15 cellular contexts compared by ENCODE assay signal in the genomic region with DNA sequence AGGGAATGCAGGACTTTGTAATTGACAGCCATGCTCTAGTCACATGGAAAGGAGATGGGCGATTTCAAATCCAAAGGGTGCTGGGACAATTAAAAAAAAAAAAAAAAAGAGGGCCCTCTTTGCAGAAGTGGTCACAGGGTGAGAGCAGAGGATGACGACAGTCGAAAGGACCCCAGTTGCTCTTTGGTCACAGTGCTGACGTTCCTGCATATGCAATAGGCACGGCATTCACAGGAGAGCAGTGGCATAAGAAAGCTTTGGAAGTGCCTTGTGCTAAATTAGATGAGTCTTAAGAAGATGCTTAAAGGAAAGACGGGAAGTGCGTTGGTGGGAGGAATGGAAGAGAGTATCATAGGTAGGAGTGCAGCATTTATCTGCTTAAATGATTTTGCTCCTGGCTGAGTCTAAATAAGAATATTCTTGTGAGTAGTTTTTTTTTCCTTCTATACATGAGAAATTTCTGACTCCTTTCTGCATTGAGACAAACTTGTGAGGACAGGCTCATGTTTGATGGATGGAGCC.
DNase-seq lines count a peak whose midpoint lies in the region; ATAC-seq and TF ChIP-seq lines count a peak whose summit lies in the region.
"Had no signal": no experiment of that assay in that cellular context is flagged by ENCODE, and none has a peak within 500 bp of the region (broad histone marks: within the 10 kb centered on the region; RNA-seq: fewer than 3 reads in every experiment).

No MANE protein-coding gene starts in this region.

- H3K4me3 Mint-ChIP-seq in GM23338 = no peak overlapping the region
- H3K4me3 Mint-ChIP-seq in WTC11 = no peak overlapping the region
- no peak overlapping the region for H3K4me3 Mint-ChIP-seq in activated T-cell treated with anti-CD3 and anti-CD28 coated beads, Interleukin-2, amount 50 U/mL, for 4 hours
- H3K4me3 Mint-ChIP-seq: B cell; CD8-positive, alpha-beta T cell; IgD-negative memory B cell had no signal

- DNase-seq in GM23338 (ENCODE audit: low spot score) (peak; percentile 38), WTC11 (ENCODE audit: low spot score) (no peak), kidney tubule cell (ENCODE audit: low spot score) (peak; percentile 8), neuronal stem cell (ENCODE audit: low spot score) (no peak)
- no peak for DNase-seq in activated CD4-positive, alpha-beta T cell treated with anti-CD3 and anti-CD28 coated beads for 1 hour
- DNase-seq in activated T-cell treated with anti-CD3 and anti-CD28 coated beads, Interleukin-2, amount 50 U/mL, for 4 hours = no peak
- DNase-seq: Calu3; CD8-positive, alpha-beta T cell; DMS79 treated with DMSO at 0.1 percent for 48 hours; H7 had no signal

- H3K4me1 ChIP-seq in GM23338 (ENCODE audit: insufficient read depth) (no peaks in the 10 kb centered on the region; the same call in 1 of the 2 replicates), neuronal stem cell (ENCODE audit: control insufficient read depth in 2 of 2, insufficient read depth in 1 of 2, low read depth in 1 of 2, low read length in 2 of 2) (peaks cover 0 to 11% of the 10 kb centered on the region in 2 donors)

- ATAC-seq in GM23338 (peak; percentile 61), WTC11 (peak; percentile 64), GM19035 (IDR thresholded peaks at IDR 0.05; ENCODE audit: unreplicated experiment) (no peak)
- no peak for ATAC-seq in activated T-cell treated with anti-CD3 and anti-CD28 coated beads, Interleukin-2, amount 50 U/mL, for 4 hours
- ATAC-seq: CD8-positive, alpha-beta T cell; GM12878 had no signal

- no peak overlapping the region for H3K14ac ChIP-seq in neuronal stem cell (ENCODE audit: low read length)

- no peak overlapping the region for H4K8ac ChIP-seq in neuronal stem cell (ENCODE audit: low read depth, low read length)

- H3K27me3 Mint-ChIP-seq in GM23338 (ENCODE audit: insufficient read depth, low read depth, poor library complexity) (no peaks in the 10 kb centered on the region), WTC11 (ENCODE audit: low read depth) (no peaks in the 10 kb centered on the region)
- H3K27me3 Mint-ChIP-seq in activated T-cell treated with anti-CD3 and anti-CD28 coated beads, Interleukin-2, amount 50 U/mL, for 4 hours (ENCODE audit: low read depth) = peaks cover 17% of the 10 kb centered on the region

- TF ChIP-seq CTCF in GM23338 (conservative IDR thresholded peaks at IDR 0.05; ENCODE audit: low read depth in 2 of 2) = no peak
- no peak for TF ChIP-seq CTCF in WTC11 (IDR thresholded peaks at IDR 0.05)

- 100% methylated on average over 2 of the region's 7 CpGs; no CpG with 5 or more reads in 1 of the 2 donors for WGBS in neuronal stem cell (ENCODE audit: extremely low coverage in 2 of 2, insufficient read length in 2 of 2, insufficient replicate concordance in 1 of 2), 2 donors

- H3K4ac ChIP-seq in neuronal stem cell (ENCODE audit: low read length) = no peak overlapping the region

- H4K91ac ChIP-seq in neuronal stem cell (ENCODE audit: low read depth, low read length, poor library complexity) = no peak overlapping the region

- H3K9me3 ChIP-seq in neuronal stem cell (replicated peaks in 1 of 2; ENCODE audit: control insufficient read depth in 2 of 2, insufficient read depth in 1 of 2, low read depth in 1 of 2, low read length in 2 of 2) = no peaks in the 10 kb centered on the region

- H3K9ac ChIP-seq in neuronal stem cell (ENCODE audit: low read depth, low read length, poor library complexity) = no peak overlapping the region
- H3K9ac ChIP-seq: BLaER1 treated with 17β-estradiol and CSF1 and Interleukin-3, amounts not matched to agents 10 nM and 100 nM had no signal

- CTCF ChIA-PET in WTC11 (lab: Charles Lee) = interaction anchor here (1.9 kb wide), 1 partner anchor 148 kb away, joined by 4 read pairs; no protein-coding TSS in a partner anchor

- H3K4me3 ChIP-seq in GM23338 = no peak overlapping the region
- H3K4me3 ChIP-seq in neuronal stem cell (ENCODE audit: low read length in 2 of 2) = no peak overlapping the region
- H3K4me3 ChIP-seq: BLaER1 treated with 17β-estradiol and CSF1 and Interleukin-3, amounts not matched to agents 10 nM and 100 nM; GM12878 had no signal

- H3K36me3 ChIP-seq in GM23338 (ENCODE audit: insufficient read depth) = no peaks in the 10 kb centered on the region
- no peaks in the 10 kb centered on the region for H3K36me3 ChIP-seq in neuronal stem cell (replicated peaks in 1 of 2; ENCODE audit: control insufficient read depth in 2 of 2, insufficient read depth in 2 of 2, low read length in 2 of 2)
- H3K36me3 ChIP-seq: BLaER1 treated with 17β-estradiol and CSF1 and Interleukin-3, amounts not matched to agents 10 nM and 100 nM had no signal

- H2BK120ac ChIP-seq in neuronal stem cell (ENCODE audit: low read depth, low read length) = no peak overlapping the region

- no peaks in the 10 kb centered on the region for H3F3A ChIP-seq in GM23338 (replicated peaks; ENCODE audit: low read depth)

- no peak overlapping the region for H2BK5ac ChIP-seq in neuronal stem cell (ENCODE audit: low read length)

- H3K4me2 ChIP-seq in GM23338 (no peak overlapping the region), neuronal stem cell (ENCODE audit: insufficient read depth, low read length, poor library complexity, severe bottlenecking) (no peak overlapping the region)
- H3K4me2 ChIP-seq: BLaER1 treated with 17β-estradiol and CSF1 and Interleukin-3, amounts not matched to agents 10 nM and 100 nM had no signal

- H3K9me3 Mint-ChIP-seq in GM23338 = no peaks in the 10 kb centered on the region
- no peaks in the 10 kb centered on the region for H3K9me3 Mint-ChIP-seq in WTC11
- H3K9me3 Mint-ChIP-seq in activated T-cell treated with anti-CD3 and anti-CD28 coated beads, Interleukin-2, amount 50 U/mL, for 4 hours = no peaks in the 10 kb centered on the region
- H3K9me3 Mint-ChIP-seq: CD8-positive, alpha-beta T cell had no signal

- H3K4me1 Mint-ChIP-seq in GM23338 (peaks cover 8% of the 10 kb centered on the region), WTC11 (peaks cover 9% of the 10 kb centered on the region; the same call in 1 of the 2 replicates)
- no peaks in the 10 kb centered on the region for H3K4me1 Mint-ChIP-seq in activated T-cell treated with anti-CD3 and anti-CD28 coated beads, Interleukin-2, amount 50 U/mL, for 4 hours (ENCODE audit: low read depth)
- H3K4me1 Mint-ChIP-seq: B cell had no signal

- H2BK15ac ChIP-seq in neuronal stem cell (ENCODE audit: low read length) = no peak overlapping the region

- POLR2A ChIA-PET in WTC11 (lab: Charles Lee) = no interaction called here

- H3K27me3 ChIP-seq in GM23338 (ENCODE audit: insufficient read depth) (no peaks in the 10 kb centered on the region), neuronal stem cell (ENCODE audit: control insufficient read depth in 3 of 3, insufficient read depth in 3 of 3, low read depth in 1 of 3, low read length in 3 of 3) (no peaks in the 10 kb centered on the region)
- H3K27me3 ChIP-seq: BLaER1 treated with 17β-estradiol and CSF1 and Interleukin-3, amounts not matched to agents 10 nM and 100 nM had no signal

- H3K18ac ChIP-seq in neuronal stem cell (ENCODE audit: low read length) = no peak overlapping the region

- no peaks in the 10 kb centered on the region for H3K36me3 Mint-ChIP-seq in GM23338 (ENCODE audit: low read depth)
- no peaks in the 10 kb centered on the region for H3K36me3 Mint-ChIP-seq in WTC11
- no peaks in the 10 kb centered on the region for H3K36me3 Mint-ChIP-seq in activated T-cell treated with anti-CD3 and anti-CD28 coated beads, Interleukin-2, amount 50 U/mL, for 4 hours (ENCODE audit: insufficient read depth)
- H3K36me3 Mint-ChIP-seq: CD8-positive, alpha-beta T cell; IgD-negative memory B cell had no signal

- no peaks in the 10 kb centered on the region for H3K79me2 ChIP-seq in GM23338 (replicated peaks; ENCODE audit: insufficient read depth)

- H2AFZ ChIP-seq in GM23338 (peak overlapping the region; percentile 93), neuronal stem cell (ENCODE audit: low read length) (peak overlapping the region; percentile 54)

- H2AK5ac ChIP-seq in neuronal stem cell (ENCODE audit: low read depth, low read length) = no peak overlapping the region

- H3K27ac Mint-ChIP-seq in GM23338 (no peak overlapping the region), WTC11 (no peak overlapping the region)
- H3K27ac Mint-ChIP-seq: B cell; CD8-positive, alpha-beta T cell; IgD-negative memory B cell had no signal

- H3K79me1 ChIP-seq in neuronal stem cell (ENCODE audit: low read depth, low read length) = no peaks in the 10 kb centered on the region

- no peak overlapping the region for H3K23ac ChIP-seq in neuronal stem cell (ENCODE audit: low read depth, low read length, poor library complexity)

- no peak overlapping the region for H2BK12ac ChIP-seq in neuronal stem cell (ENCODE audit: low read length)

- H3K9me2 ChIP-seq in GM23338 (ENCODE audit: insufficient read depth) = no peaks in the 10 kb centered on the region

- no peaks in the 10 kb centered on the region for H4K20me1 ChIP-seq in GM23338 (replicated peaks; ENCODE audit: insufficient read depth)
- H4K20me1 ChIP-seq: BLaER1 treated with 17β-estradiol and CSF1 and Interleukin-3, amounts not matched to agents 10 nM and 100 nM had no signal

- no peak overlapping the region for H3K27ac ChIP-seq in GM23338 (ENCODE audit: low read depth)
- H3K27ac ChIP-seq in neuronal stem cell (replicated peaks; ENCODE audit: low read length) = no peak overlapping the region
- H3K27ac ChIP-seq: BLaER1 treated with 17β-estradiol and CSF1 and Interleukin-3, amounts not matched to agents 10 nM and 100 nM had no signal

TF ChIP-seq in GM23338, 12 proteins besides CTCF, POLR2A, EP300 and RAD21 (continues in another document):
- peak; percentile 34; the same call in 1 of the 2 replicates for TF ChIP-seq CREB1 (CRISPR knock-in tag; IDR thresholded peaks at IDR 0.05; ENCODE audit: low read depth)

TF ChIP-seq in WTC11, 78 proteins besides CTCF, POLR2A, EP300 and RAD21 (continues in another document):
- TF ChIP-seq, protein P1, sequence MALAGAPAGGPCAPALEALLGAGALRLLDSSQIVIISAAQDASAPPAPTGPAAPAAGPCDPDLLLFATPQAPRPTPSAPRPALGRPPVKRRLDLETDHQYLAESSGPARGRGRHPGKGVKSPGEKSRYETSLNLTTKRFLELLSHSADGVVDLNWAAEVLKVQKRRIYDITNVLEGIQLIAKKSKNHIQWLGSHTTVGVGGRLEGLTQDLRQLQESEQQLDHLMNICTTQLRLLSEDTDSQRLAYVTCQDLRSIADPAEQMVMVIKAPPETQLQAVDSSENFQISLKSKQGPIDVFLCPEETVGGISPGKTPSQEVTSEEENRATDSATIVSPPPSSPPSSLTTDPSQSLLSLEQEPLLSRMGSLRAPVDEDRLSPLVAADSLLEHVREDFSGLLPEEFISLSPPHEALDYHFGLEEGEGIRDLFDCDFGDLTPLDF (CRISPR knock-in tag; IDR thresholded peaks at IDR 0.05) = no peak
- TF ChIP-seq, protein P2, sequence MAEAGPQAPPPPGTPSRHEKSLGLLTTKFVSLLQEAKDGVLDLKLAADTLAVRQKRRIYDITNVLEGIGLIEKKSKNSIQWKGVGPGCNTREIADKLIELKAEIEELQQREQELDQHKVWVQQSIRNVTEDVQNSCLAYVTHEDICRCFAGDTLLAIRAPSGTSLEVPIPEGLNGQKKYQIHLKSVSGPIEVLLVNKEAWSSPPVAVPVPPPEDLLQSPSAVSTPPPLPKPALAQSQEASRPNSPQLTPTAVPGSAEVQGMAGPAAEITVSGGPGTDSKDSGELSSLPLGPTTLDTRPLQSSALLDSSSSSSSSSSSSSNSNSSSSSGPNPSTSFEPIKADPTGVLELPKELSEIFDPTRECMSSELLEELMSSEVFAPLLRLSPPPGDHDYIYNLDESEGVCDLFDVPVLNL (CRISPR knock-in tag; IDR thresholded peaks at IDR 0.05; ENCODE audit: borderline replicate concordance, low read depth) = no peak

Comparison
In these comparisons a context has a peak if more than half of its experiments do, and no peak if none do; other contexts are left out.
1. ATAC-seq: peak in GM23338 (single experiment) and WTC11 (single experiment); none in GM19035 (single experiment) and activated T-cell treated with anti-CD3 and anti-CD28 coated beads, Interleukin-2, amount 50 U/mL, for 4 hours (0 of 2).
2. DNase-seq: peak in GM23338 (single experiment) and kidney tubule cell (single experiment); none in WTC11 (single experiment), neuronal stem cell (single experiment), activated CD4-positive, alpha-beta T cell treated with anti-CD3 and anti-CD28 coated beads for 1 hour (single experiment) and activated T-cell treated with anti-CD3 and anti-CD28 coated beads, Interleukin-2, amount 50 U/mL, for 4 hours (single experiment).